6 cellular contexts compared by ENCODE assay signal in genomic region chr2:200863655-200864205, GRCh38. TPM values are rescaled to one million over a fixed set of nuclear protein-coding genes. Genes with fewer than 3 reads are reported as not detected.
DNase-seq lines count a peak whose midpoint lies in the region; ATAC-seq and TF ChIP-seq lines count a peak whose summit lies in the region.

No MANE protein-coding gene starts in this region.

- DNase-seq in stimulated activated CD4-positive, alpha-beta T cell treated with anti-CD3 and anti-CD28 coated beads, Interleukin-15, amount 100 ng/mL, for 24 hours: peak; percentile 35
- no peak for DNase-seq in stimulated activated CD4-positive, alpha-beta T cell treated with anti-CD3 and anti-CD28 coated beads, Interleukin-4, amount 100 ng/mL, for 4 hours
- DNase-seq in RPMI8226 (peak; percentile 32), LoVo (ENCODE audit: low spot score) (no peak)

- H3K4me3 ChIP-seq in gastroesophageal sphincter (peak overlapping the region; percentile 60 to 94), stomach smooth muscle (ENCODE audit: low read length in 2 of 2) (peak overlapping the region; percentile 97 to 99)

- ATAC-seq in gastroesophageal sphincter: no peak

- peak overlapping the region; percentile 100 for H3K9ac ChIP-seq in stomach smooth muscle (ENCODE audit: low read length in 2 of 2)

- TF ChIP-seq CTCF in gastroesophageal sphincter (IDR thresholded peaks at IDR 0.05): no peak

- H3K27ac ChIP-seq in gastroesophageal sphincter (peak overlapping the region; percentile 95 to 100 (median 100)), stomach smooth muscle (ENCODE audit: low read length) (peak overlapping the region; percentile 100)

- H3K9me3 ChIP-seq in gastroesophageal sphincter: no peaks in the 10 kb centered on the region
- H3K9me3 ChIP-seq in stomach smooth muscle (ENCODE audit: control insufficient read depth in 2 of 2, low read length in 2 of 2): no peaks in the 10 kb centered on the region

- peaks cover 7 to 53% (median 10%) of the 10 kb centered on the region in 3 donors for H3K4me1 ChIP-seq in gastroesophageal sphincter
- peaks cover 13% of the 10 kb centered on the region for H3K4me1 ChIP-seq in stomach smooth muscle (ENCODE audit: control insufficient read depth, insufficient read depth, low read length)

- 1% methylated on average over 24 to 30 of the region's 30 CpGs for WGBS in gastroesophageal sphincter (ENCODE audit: low coverage in 1 of 2), 2 donors

- H3K36me3 ChIP-seq in gastroesophageal sphincter: peaks cover 0 to 16% of the 10 kb centered on the region in 2 donors
- H3K36me3 ChIP-seq in stomach smooth muscle (ENCODE audit: control insufficient read depth in 2 of 2, insufficient read depth in 2 of 2, low read length in 2 of 2): peaks cover 0 to 9% of the 10 kb centered on the region in 2 donors

- TF ChIP-seq EP300 in gastroesophageal sphincter (IDR thresholded peaks at IDR 0.05): no peak

- H3K27me3 ChIP-seq in gastroesophageal sphincter (no peaks in the 10 kb centered on the region), stomach smooth muscle (ENCODE audit: control insufficient read depth in 1 of 2, insufficient read depth in 2 of 2, low read length in 2 of 2) (no peaks in the 10 kb centered on the region)

- no peak for TF ChIP-seq POLR2A in gastroesophageal sphincter (IDR thresholded peaks at IDR 0.05)

RNA-seq across cellular contexts. Expression of gene CLK1, which starts 0.7 kb away (rescaled TPM):
- 100 to 1,000 TPM in 3 of 4 donors, 10 to 100 TPM in 1; 79.5 to 243 (median 143) TPM for total RNA-seq in gastroesophageal sphincter

RNA-seq across cellular contexts. Expression of gene PPIL3, which starts 25.1 kb away (rescaled TPM):
- 100 to 1,000 TPM in 1 of 4 donors, 10 to 100 TPM in 3; 17.1 to 118 (median 39.1) TPM for total RNA-seq in gastroesophageal sphincter

RNA-seq across cellular contexts. Expression of gene NIF3L1, which starts 25.4 kb away (rescaled TPM):
- 10 to 100 TPM; 13.9 to 21.3 (median 15.0) TPM for total RNA-seq in gastroesophageal sphincter

RNA-seq across cellular contexts. Expression of gene BZW1, which starts 52.0 kb away (rescaled TPM):
- 100 to 1,000 TPM; 253 to 372 (median 274) TPM for total RNA-seq in gastroesophageal sphincter

Comparison
In these comparisons a context has a peak if more than half of its experiments do, and no peak if none do; other contexts are left out.
1. DNase-seq: peak in stimulated activated CD4-positive, alpha-beta T cell treated with anti-CD3 and anti-CD28 coated beads, Interleukin-15, amount 100 ng/mL, for 24 hours (single experiment) and RPMI8226 (single experiment); none in stimulated activated CD4-positive, alpha-beta T cell treated with anti-CD3 and anti-CD28 coated beads, Interleukin-4, amount 100 ng/mL, for 4 hours (0 of 2) and LoVo (single experiment).